1 cellular context compared by ENCODE assay signal in genomic region chr13:113122571-113123225, GRCh38.
A peak's percentile ranks its signal among the peaks of the same experiment; 100 is the strongest.
TF ChIP-seq lines count a peak whose summit lies in the region.

TSS of gene F10 (plus strand) at chr13:113122799. CDS start at chr13:113122856, 57 bp downstream.

TF ChIP-seq in HepG2, 621 proteins besides CTCF, POLR2A, EP300 and RAD21 (continued from another document and continues in another):
- TF ChIP-seq, protein P1, sequence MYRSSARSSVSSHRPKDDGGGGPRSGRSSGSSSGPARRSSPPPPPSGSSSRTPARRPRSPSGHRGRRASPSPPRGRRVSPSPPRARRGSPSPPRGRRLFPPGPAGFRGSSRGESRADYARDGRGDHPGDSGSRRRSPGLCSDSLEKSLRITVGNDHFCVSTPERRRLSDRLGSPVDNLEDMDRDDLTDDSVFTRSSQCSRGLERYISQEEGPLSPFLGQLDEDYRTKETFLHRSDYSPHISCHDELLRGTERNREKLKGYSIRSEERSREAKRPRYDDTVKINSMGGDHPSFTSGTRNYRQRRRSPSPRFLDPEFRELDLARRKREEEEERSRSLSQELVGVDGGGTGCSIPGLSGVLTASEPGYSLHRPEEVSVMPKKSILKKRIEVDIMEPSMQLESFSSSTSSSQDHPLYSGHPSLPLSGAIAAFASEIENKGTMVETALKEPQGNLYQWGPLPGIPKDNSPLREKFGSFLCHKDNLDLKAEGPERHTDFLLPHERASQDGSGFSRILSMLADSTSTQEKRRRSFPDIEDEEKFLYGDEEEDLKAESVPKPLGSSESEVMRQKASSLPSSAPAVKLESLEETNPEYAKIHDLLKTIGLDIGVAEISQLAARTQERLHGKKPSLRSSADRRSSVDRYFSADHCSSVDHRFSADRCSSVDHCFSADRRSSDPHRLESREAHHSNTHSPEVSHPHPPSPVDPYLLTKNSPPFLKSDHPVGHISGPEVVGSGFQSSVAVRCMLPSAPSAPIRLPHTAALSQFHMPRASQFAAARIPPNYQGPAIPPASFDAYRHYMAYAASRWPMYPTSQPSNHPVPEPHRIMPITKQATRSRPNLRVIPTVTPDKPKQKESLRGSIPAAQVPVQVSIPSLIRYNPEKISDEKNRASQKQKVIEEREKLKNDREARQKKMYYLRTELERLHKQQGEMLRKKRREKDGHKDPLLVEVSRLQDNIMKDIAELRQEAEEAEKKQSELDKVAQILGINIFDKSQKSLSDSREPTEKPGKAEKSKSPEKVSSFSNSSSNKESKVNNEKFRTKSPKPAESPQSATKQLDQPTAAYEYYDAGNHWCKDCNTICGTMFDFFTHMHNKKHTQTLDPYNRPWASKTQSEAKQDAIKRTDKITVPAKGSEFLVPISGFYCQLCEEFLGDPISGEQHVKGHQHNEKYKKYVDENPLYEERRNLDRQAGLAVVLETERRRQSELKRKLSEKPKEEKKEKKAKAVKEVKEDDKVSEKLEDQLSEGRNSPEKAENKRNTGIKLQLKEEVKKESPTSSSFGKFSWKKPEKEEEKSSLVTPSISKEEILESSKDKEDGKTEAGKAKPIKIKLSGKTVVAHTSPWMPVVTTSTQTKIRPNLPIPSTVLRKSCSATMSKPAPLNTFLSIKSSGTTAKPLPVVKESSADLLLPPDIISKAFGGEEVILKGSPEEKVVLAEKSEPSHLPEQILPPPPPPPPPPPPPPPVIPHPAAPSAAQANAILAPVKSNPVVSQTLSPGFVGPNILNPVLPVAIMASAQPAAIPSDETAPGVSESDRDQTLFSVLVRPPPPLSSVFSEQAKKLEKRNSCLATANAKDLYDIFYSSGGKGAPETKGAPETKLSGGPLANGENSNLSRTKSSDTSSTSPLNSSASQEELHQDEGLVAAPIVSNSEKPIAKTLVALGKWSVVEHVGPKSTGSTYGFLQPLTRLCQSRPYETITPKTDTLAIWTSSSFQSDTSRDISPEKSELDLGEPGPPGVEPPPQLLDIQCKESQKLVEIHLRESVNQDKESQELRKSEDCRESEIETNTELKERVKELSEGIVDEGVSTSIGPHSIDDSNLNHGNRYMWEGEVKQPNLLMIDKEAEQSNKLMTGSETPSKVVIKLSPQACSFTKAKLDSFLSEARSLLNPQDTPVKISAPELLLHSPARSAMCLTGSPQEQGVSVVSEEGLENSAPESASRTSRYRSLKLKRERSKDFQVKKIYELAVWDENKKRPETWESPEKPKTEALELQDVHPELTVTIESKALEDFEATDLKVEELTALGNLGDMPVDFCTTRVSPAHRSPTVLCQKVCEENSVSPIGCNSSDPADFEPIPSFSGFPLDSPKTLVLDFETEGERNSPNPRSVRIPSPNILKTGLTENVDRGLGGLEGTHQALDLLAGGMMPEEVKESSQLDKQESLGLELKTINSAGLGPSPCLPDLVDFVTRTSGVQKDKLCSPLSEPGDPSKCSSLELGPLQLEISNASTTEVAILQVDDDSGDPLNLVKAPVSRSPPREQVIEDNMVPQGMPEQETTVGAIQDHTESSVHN (CRISPR knock-in tag; IDR thresholded peaks at IDR 0.05) = peak; percentile 76; the same call in 1 of the 2 replicates
- TF ChIP-seq SRSF4 (IDR thresholded peaks at IDR 0.05; ENCODE audit: low read depth, low read length, poor library complexity, severe bottlenecking) = no peak
- TF ChIP-seq NR3C1 (CRISPR knock-in tag; IDR thresholded peaks at IDR 0.05) = no peak
- peak; percentile 97 for TF ChIP-seq ZNF350 (CRISPR knock-in tag; IDR thresholded peaks at IDR 0.05; ENCODE audit: borderline replicate concordance, low read depth)
- peak; percentile 38 for TF ChIP-seq STAG1 (CRISPR knock-in tag; IDR thresholded peaks at IDR 0.05)
- TF ChIP-seq, protein P2, sequence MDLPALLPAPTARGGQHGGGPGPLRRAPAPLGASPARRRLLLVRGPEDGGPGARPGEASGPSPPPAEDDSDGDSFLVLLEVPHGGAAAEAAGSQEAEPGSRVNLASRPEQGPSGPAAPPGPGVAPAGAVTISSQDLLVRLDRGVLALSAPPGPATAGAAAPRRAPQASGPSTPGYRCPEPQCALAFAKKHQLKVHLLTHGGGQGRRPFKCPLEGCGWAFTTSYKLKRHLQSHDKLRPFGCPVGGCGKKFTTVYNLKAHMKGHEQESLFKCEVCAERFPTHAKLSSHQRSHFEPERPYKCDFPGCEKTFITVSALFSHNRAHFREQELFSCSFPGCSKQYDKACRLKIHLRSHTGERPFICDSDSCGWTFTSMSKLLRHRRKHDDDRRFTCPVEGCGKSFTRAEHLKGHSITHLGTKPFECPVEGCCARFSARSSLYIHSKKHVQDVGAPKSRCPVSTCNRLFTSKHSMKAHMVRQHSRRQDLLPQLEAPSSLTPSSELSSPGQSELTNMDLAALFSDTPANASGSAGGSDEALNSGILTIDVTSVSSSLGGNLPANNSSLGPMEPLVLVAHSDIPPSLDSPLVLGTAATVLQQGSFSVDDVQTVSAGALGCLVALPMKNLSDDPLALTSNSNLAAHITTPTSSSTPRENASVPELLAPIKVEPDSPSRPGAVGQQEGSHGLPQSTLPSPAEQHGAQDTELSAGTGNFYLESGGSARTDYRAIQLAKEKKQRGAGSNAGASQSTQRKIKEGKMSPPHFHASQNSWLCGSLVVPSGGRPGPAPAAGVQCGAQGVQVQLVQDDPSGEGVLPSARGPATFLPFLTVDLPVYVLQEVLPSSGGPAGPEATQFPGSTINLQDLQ (CRISPR knock-in tag; IDR thresholded peaks at IDR 0.05) = no peak
- peak; percentile 95 for TF ChIP-seq YEATS4 (CRISPR knock-in tag; IDR thresholded peaks at IDR 0.05; ENCODE audit: borderline replicate concordance)
- TF ChIP-seq ZNF234 (CRISPR knock-in tag; conservative IDR thresholded peaks at IDR 0.05) = no peak
- TF ChIP-seq THAP9 (CRISPR knock-in tag; IDR thresholded peaks at IDR 0.05; ENCODE audit: borderline replicate concordance) = peak; percentile 84; the same call in 1 of the 2 replicates
- TF ChIP-seq, protein P3, sequence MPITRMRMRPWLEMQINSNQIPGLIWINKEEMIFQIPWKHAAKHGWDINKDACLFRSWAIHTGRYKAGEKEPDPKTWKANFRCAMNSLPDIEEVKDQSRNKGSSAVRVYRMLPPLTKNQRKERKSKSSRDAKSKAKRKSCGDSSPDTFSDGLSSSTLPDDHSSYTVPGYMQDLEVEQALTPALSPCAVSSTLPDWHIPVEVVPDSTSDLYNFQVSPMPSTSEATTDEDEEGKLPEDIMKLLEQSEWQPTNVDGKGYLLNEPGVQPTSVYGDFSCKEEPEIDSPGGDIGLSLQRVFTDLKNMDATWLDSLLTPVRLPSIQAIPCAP (CRISPR knock-in tag; IDR thresholded peaks at IDR 0.05; ENCODE audit: low read depth) = peak; percentile 48; the same call in 1 of the 2 replicates
- TF ChIP-seq, protein P4, sequence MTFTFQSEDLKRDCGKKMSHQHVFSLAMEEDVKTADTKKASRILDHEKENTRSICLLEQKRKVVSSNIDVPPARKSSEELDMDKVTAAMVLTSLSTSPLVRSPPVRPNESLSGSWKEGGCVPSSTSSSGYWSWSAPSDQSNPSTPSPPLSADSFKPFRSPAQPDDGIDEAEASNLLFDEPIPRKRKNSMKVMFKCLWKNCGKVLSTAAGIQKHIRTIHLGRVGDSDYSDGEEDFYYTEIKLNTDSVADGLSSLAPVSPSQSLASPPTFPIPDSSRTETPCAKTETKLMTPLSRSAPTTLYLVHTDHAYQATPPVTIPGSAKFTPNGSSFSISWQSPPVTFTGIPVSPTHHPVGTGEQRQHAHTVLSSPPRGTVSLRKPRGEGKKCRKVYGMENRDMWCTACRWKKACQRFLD (CRISPR knock-in tag; IDR thresholded peaks at IDR 0.05; ENCODE audit: borderline replicate concordance) = 0 out of 2 replicates have a peak, but pooled peaks have one; percentile 83
- peak; percentile 76 for TF ChIP-seq AGO2 (optimal IDR thresholded peaks at IDR 0.05; ENCODE audit: low read depth, low read length)
- no peak for TF ChIP-seq SATB2 (CRISPR knock-in tag; IDR thresholded peaks at IDR 0.05)
- TF ChIP-seq ZNF737 (CRISPR knock-in tag; IDR thresholded peaks at IDR 0.05; ENCODE audit: borderline replicate concordance) = no peak
- TF ChIP-seq RBAK (CRISPR knock-in tag; IDR thresholded peaks at IDR 0.05) = no peak
- TF ChIP-seq CBX2 (IDR thresholded peaks at IDR 0.05; ENCODE audit: low read depth, low read length) = no peak
- no peak for TF ChIP-seq CBX2 (CRISPR knock-in tag; IDR thresholded peaks at IDR 0.05; ENCODE audit: low read depth)
- peak; percentile 78 for TF ChIP-seq ZMYM3 (CRISPR knock-in tag; IDR thresholded peaks at IDR 0.05)
- TF ChIP-seq CEBPZ (IDR thresholded peaks at IDR 0.05; ENCODE audit: low read length) = no peak
- no peak; the same call in 1 of the 2 replicates for TF ChIP-seq ZNF839 (CRISPR knock-in tag; IDR thresholded peaks at IDR 0.05; ENCODE audit: borderline replicate concordance)
- peak; percentile 67; the same call in 1 of the 2 replicates for TF ChIP-seq KDM3A (CRISPR knock-in tag; IDR thresholded peaks at IDR 0.05; ENCODE audit: low read depth)
- TF ChIP-seq PLRG1 (conservative IDR thresholded peaks at IDR 0.05) = no peak
- TF ChIP-seq ZNF207 (IDR thresholded peaks at IDR 0.05; ENCODE audit: borderline replicate concordance) = no peak
- peak; percentile 74; the same call in 1 of the 2 replicates for TF ChIP-seq TBP (CRISPR knock-in tag; IDR thresholded peaks at IDR 0.05)
- TF ChIP-seq ARID4A (CRISPR knock-in tag; IDR thresholded peaks at IDR 0.05; ENCODE audit: borderline replicate concordance) = peak; percentile 94
- TF ChIP-seq, protein P5, sequence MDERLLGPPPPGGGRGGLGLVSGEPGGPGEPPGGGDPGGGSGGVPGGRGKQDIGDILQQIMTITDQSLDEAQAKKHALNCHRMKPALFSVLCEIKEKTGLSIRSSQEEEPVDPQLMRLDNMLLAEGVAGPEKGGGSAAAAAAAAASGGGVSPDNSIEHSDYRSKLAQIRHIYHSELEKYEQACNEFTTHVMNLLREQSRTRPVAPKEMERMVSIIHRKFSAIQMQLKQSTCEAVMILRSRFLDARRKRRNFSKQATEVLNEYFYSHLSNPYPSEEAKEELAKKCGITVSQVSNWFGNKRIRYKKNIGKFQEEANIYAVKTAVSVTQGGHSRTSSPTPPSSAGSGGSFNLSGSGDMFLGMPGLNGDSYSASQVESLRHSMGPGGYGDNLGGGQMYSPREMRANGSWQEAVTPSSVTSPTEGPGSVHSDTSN (CRISPR knock-in tag; IDR thresholded peaks at IDR 0.05) = peak; percentile 73; the same call in 1 of the 2 replicates
- peak; percentile 81 for TF ChIP-seq KAT8 (CRISPR knock-in tag; IDR thresholded peaks at IDR 0.05)
- TF ChIP-seq MTF1 (CRISPR knock-in tag; IDR thresholded peaks at IDR 0.05) = no peak
- TF ChIP-seq SSRP1 (CRISPR knock-in tag; IDR thresholded peaks at IDR 0.05) = peak; percentile 49; the same call in 1 of the 2 replicates
- no peak for TF ChIP-seq SMARCE1 (IDR thresholded peaks at IDR 0.05; ENCODE audit: borderline replicate concordance)
